Comparison of ENCODE assay signal across 19 cellular contexts in genomic region chr16:49355923-49356665, GRCh38. TPM values are rescaled to one million over a fixed set of nuclear protein-coding genes. Genes with fewer than 3 reads are reported as not detected.
DNase-seq lines count a peak whose midpoint lies in the region; ATAC-seq and TF ChIP-seq lines count a peak whose summit lies in the region.
"Had no signal": no experiment of that assay in that cellular context is flagged by ENCODE, and none has a peak within 500 bp of the region (broad histone marks: within the 10 kb centered on the region; RNA-seq: fewer than 3 reads in every experiment).

No MANE protein-coding gene starts in this region.

- H3K4me3 ChIP-seq in gastroesophageal sphincter (no peak overlapping the region), right atrium auricular region (no peak overlapping the region), mucosa of descending colon (no peak overlapping the region), thyroid gland (replicated peaks in 1 of 3) (no peak overlapping the region)
- H3K4me3 ChIP-seq: Peyer's patch had no signal

- DNase-seq in right atrium auricular region (ENCODE audit: low spot score), result peak; percentile 66
- peak in 1 of 3 donors; percentile 60 for DNase-seq in mucosa of descending colon
- peak; percentile 10 to 17 for DNase-seq in thyroid gland
- DNase-seq in NCI-H1417 treated with DMSO at 0.1 percent for 48 hours (lab: John Stamatoyannopoulos, UW), result no peak
- DNase-seq in activated T-cell treated with anti-CD3 and anti-CD28 coated beads, Interleukin-2, amount 50 U/mL, for 72 hours, result no peak
- no peak for DNase-seq in amygdala (lab: John Stamatoyannopoulos, UW)
- no peak for DNase-seq in NAMALWA (ENCODE audit: low spot score)
- DNase-seq: CD4-positive, CD25-positive, alpha-beta regulatory T cell; DMS79; Karpas-422; NCI-H1436; NCI-H187 treated with DMSO at 0.1 percent for 48 hours; NCI-H510A; NCI-H82 had no signal

- peaks cover 22% of the 10 kb centered on the region for H3K27me3 Mint-ChIP-seq in activated T-cell treated with anti-CD3 and anti-CD28 coated beads, Interleukin-2, amount 50 U/mL, for 72 hours (ENCODE audit: low read depth)

- H3K36me3 ChIP-seq in gastroesophageal sphincter (no peaks in the 10 kb centered on the region), right atrium auricular region (no peaks in the 10 kb centered on the region), mucosa of descending colon (ENCODE audit: low read depth) (no peaks in the 10 kb centered on the region), thyroid gland (no peaks in the 10 kb centered on the region)
- H3K36me3 ChIP-seq: Peyer's patch had no signal

- H3K27ac Mint-ChIP-seq in activated T-cell treated with anti-CD3 and anti-CD28 coated beads, Interleukin-2, amount 50 U/mL, for 72 hours, result no peak overlapping the region
- H3K27ac Mint-ChIP-seq: CD4-positive, CD25-positive, alpha-beta regulatory T cell had no signal

- TF ChIP-seq POLR2A in gastroesophageal sphincter (IDR thresholded peaks at IDR 0.05), result no peak
- TF ChIP-seq POLR2A in thyroid gland (IDR thresholded peaks at IDR 0.05), result no peak

- H3K9me3 ChIP-seq in gastroesophageal sphincter, result no peaks in the 10 kb centered on the region
- no peaks in the 10 kb centered on the region for H3K9me3 ChIP-seq in right atrium auricular region
- no peaks in the 10 kb centered on the region for H3K9me3 ChIP-seq in mucosa of descending colon
- no peaks in the 10 kb centered on the region for H3K9me3 ChIP-seq in thyroid gland
- H3K9me3 ChIP-seq: Peyer's patch had no signal

- TF ChIP-seq CTCF in gastroesophageal sphincter (IDR thresholded peaks at IDR 0.05) (no peak), right atrium auricular region (IDR thresholded peaks at IDR 0.05) (no peak), mucosa of descending colon (IDR thresholded peaks at IDR 0.05) (no peak), thyroid gland (IDR thresholded peaks at IDR 0.05) (no peak)

- H3K27me3 ChIP-seq in gastroesophageal sphincter (peaks cover 58% of the 10 kb centered on the region), right atrium auricular region (no peaks in the 10 kb centered on the region), thyroid gland (no peaks in the 10 kb centered on the region)
- H3K27me3 ChIP-seq: Peyer's patch had no signal

- H3K4me1 ChIP-seq in gastroesophageal sphincter (no peaks in the 10 kb centered on the region), right atrium auricular region (no peaks in the 10 kb centered on the region), mucosa of descending colon (ENCODE audit: low read depth) (peaks cover 6% of the 10 kb centered on the region), thyroid gland (no peaks in the 10 kb centered on the region)

- no peak overlapping the region for H3K4me3 Mint-ChIP-seq in activated T-cell treated with anti-CD3 and anti-CD28 coated beads, Interleukin-2, amount 50 U/mL, for 72 hours
- H3K4me3 Mint-ChIP-seq: CD4-positive, CD25-positive, alpha-beta regulatory T cell had no signal

- TF ChIP-seq EP300 in gastroesophageal sphincter (IDR thresholded peaks at IDR 0.05), result no peak

- no peaks in the 10 kb centered on the region for H3K4me1 Mint-ChIP-seq in activated T-cell treated with anti-CD3 and anti-CD28 coated beads, Interleukin-2, amount 50 U/mL, for 72 hours (ENCODE audit: low read depth)
- H3K4me1 Mint-ChIP-seq: CD4-positive, CD25-positive, alpha-beta regulatory T cell had no signal

- intact Hi-C loops in mucosa of descending colon (cut with DNase I, micrococcal nuclease), result no loop called here
- intact Hi-C loops in thyroid gland (cut with DNase I), result no loop called here

- ATAC-seq in gastroesophageal sphincter (peak; percentile 41), mucosa of descending colon (peak; percentile 5)
- ATAC-seq in activated T-cell treated with anti-CD3 and anti-CD28 coated beads, Interleukin-2, amount 50 U/mL, for 72 hours (replicated peaks in 1 of 2), result no peak

- H3K9me3 Mint-ChIP-seq in activated T-cell treated with anti-CD3 and anti-CD28 coated beads, Interleukin-2, amount 50 U/mL, for 72 hours, result no peaks in the 10 kb centered on the region
- H3K9me3 Mint-ChIP-seq: CD4-positive, CD25-positive, alpha-beta regulatory T cell had no signal

- no peaks in the 10 kb centered on the region for H3K36me3 Mint-ChIP-seq in activated T-cell treated with anti-CD3 and anti-CD28 coated beads, Interleukin-2, amount 50 U/mL, for 72 hours (ENCODE audit: insufficient read depth in 2 of 2)
- H3K36me3 Mint-ChIP-seq: CD4-positive, CD25-positive, alpha-beta regulatory T cell had no signal

- H3K27ac ChIP-seq in gastroesophageal sphincter (no peak overlapping the region), right atrium auricular region (no peak overlapping the region), thyroid gland (no peak overlapping the region)

- WGBS in gastroesophageal sphincter (ENCODE audit: low coverage in 1 of 2), 2 donors, result 0% methylated on average over 1 of the region's 6 CpGs; no CpG with 5 or more reads in 1 of the 2 donors
- 61 to 80% methylated on average over 3 to 6 of the region's 6 CpGs for WGBS in thyroid gland, 2 donors

RNA-seq across cellular contexts. Expression of gene C16orf78, which starts 17.5 kb away (rescaled TPM):
- not detected for total RNA-seq in gastroesophageal sphincter
- total RNA-seq in right atrium auricular region, result not detected
- not detected for total RNA-seq in mucosa of descending colon
- not detected for total RNA-seq in thyroid gland
- not detected for total RNA-seq in activated T-cell treated with anti-CD3 and anti-CD28 coated beads, Interleukin-2, amount 50 U/mL, for 72 hours
- total RNA-seq: CD4-positive, CD25-positive, alpha-beta regulatory T cell; M059J; OCI-LY7; Peyer's patch; SK-MEL-5 had no signal

Comparison
In these comparisons a context has a peak if more than half of its experiments do, and no peak if none do; other contexts are left out.
1. ATAC-seq: peak in gastroesophageal sphincter (single experiment) and mucosa of descending colon (single experiment); none in activated T-cell treated with anti-CD3 and anti-CD28 coated beads, Interleukin-2, amount 50 U/mL, for 72 hours (0 of 2).
2. DNase-seq: peak in right atrium auricular region (single experiment) and thyroid gland (2 of 2); none in NCI-H1417 treated with DMSO at 0.1 percent for 48 hours (single experiment), activated T-cell treated with anti-CD3 and anti-CD28 coated beads, Interleukin-2, amount 50 U/mL, for 72 hours (0 of 2), amygdala (0 of 56) and NAMALWA (single experiment).